ENCODE assay signal across 1 cellular context in the genomic region with DNA sequence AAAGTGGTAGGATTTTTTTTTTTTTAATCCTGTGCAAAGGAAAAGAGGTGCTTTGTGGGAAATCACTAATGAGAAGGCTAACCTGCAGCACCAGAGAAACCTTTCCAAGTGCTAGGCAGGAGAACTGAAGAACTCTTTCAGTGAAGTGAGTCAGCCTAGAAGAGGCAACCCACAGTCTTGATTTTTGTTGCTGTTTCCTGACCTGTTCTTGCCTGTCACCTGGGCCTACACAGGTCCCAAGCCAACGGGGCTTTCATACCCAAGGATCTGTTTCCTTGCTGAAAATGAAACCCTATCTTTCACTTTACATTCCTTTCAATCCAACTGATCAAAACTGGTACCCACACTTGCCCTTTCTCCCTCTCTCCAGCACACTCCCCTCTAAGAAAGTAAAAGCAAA.
TF ChIP-seq lines count a peak whose summit lies in the region.

No MANE protein-coding gene starts in this region.

TF ChIP-seq in SK-N-SH, 30 proteins besides CTCF, POLR2A, EP300 and RAD21:
- TF ChIP-seq FOXJ3 (CRISPR knock-in tag; IDR thresholded peaks at IDR 0.05) (no peak), SIN3A (IDR thresholded peaks at IDR 0.05; ENCODE audit: borderline replicate concordance, low read depth, low read length) (no peak), FOXM1 (IDR thresholded peaks at IDR 0.05; ENCODE audit: low read depth) (no peak), TEAD4 (IDR thresholded peaks at IDR 0.05; ENCODE audit: borderline replicate concordance, insufficient read depth) (no peak), NRF1 (IDR thresholded peaks at IDR 0.05; ENCODE audit: low read depth, low read length) (no peak), JUND (IDR thresholded peaks at IDR 0.05) (no peak), MEF2A (IDR thresholded peaks at IDR 0.05; ENCODE audit: borderline replicate concordance, low read depth) (no peak), RXRA (IDR thresholded peaks at IDR 0.05; ENCODE audit: borderline replicate concordance, low read depth) (no peak), TAF1 (IDR thresholded peaks at IDR 0.05; ENCODE audit: borderline replicate concordance, low read depth, low read length) (no peak), YY1 (IDR thresholded peaks at IDR 0.05; ENCODE audit: low read depth) (no peak), GATA2 (CRISPR knock-in tag; IDR thresholded peaks at IDR 0.05) (no peak), NFIC (IDR thresholded peaks at IDR 0.05; ENCODE audit: borderline replicate concordance) (no peak), FOSL2 (IDR thresholded peaks at IDR 0.05; ENCODE audit: borderline replicate concordance, low read depth) (no peak), EZH2phosphoT487 (IDR thresholded peaks at IDR 0.05; ENCODE audit: borderline replicate concordance, low read depth) (no peak)
- TF ChIP-seq, protein P1, sequence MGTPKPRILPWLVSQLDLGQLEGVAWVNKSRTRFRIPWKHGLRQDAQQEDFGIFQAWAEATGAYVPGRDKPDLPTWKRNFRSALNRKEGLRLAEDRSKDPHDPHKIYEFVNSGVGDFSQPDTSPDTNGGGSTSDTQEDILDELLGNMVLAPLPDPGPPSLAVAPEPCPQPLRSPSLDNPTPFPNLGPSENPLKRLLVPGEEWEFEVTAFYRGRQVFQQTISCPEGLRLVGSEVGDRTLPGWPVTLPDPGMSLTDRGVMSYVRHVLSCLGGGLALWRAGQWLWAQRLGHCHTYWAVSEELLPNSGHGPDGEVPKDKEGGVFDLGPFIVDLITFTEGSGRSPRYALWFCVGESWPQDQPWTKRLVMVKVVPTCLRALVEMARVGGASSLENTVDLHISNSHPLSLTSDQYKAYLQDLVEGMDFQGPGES (IDR thresholded peaks at IDR 0.05; ENCODE audit: low read depth, low read length) = no peak
- TF ChIP-seq, protein P2, sequence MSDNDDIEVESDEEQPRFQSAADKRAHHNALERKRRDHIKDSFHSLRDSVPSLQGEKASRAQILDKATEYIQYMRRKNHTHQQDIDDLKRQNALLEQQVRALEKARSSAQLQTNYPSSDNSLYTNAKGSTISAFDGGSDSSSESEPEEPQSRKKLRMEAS (IDR thresholded peaks at IDR 0.05; ENCODE audit: low read depth) = no peak
- TF ChIP-seq, protein P3, sequence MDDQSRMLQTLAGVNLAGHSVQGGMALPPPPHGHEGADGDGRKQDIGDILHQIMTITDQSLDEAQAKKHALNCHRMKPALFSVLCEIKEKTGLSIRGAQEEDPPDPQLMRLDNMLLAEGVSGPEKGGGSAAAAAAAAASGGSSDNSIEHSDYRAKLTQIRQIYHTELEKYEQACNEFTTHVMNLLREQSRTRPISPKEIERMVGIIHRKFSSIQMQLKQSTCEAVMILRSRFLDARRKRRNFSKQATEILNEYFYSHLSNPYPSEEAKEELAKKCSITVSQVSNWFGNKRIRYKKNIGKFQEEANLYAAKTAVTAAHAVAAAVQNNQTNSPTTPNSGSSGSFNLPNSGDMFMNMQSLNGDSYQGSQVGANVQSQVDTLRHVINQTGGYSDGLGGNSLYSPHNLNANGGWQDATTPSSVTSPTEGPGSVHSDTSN (IDR thresholded peaks at IDR 0.05) = no peak
- TF ChIP-seq, protein P4, sequence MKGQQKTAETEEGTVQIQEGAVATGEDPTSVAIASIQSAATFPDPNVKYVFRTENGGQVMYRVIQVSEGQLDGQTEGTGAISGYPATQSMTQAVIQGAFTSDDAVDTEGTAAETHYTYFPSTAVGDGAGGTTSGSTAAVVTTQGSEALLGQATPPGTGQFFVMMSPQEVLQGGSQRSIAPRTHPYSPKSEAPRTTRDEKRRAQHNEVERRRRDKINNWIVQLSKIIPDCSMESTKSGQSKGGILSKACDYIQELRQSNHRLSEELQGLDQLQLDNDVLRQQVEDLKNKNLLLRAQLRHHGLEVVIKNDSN (IDR thresholded peaks at IDR 0.05; ENCODE audit: borderline replicate concordance, low read depth) = no peak
- TF ChIP-seq, protein P5, sequence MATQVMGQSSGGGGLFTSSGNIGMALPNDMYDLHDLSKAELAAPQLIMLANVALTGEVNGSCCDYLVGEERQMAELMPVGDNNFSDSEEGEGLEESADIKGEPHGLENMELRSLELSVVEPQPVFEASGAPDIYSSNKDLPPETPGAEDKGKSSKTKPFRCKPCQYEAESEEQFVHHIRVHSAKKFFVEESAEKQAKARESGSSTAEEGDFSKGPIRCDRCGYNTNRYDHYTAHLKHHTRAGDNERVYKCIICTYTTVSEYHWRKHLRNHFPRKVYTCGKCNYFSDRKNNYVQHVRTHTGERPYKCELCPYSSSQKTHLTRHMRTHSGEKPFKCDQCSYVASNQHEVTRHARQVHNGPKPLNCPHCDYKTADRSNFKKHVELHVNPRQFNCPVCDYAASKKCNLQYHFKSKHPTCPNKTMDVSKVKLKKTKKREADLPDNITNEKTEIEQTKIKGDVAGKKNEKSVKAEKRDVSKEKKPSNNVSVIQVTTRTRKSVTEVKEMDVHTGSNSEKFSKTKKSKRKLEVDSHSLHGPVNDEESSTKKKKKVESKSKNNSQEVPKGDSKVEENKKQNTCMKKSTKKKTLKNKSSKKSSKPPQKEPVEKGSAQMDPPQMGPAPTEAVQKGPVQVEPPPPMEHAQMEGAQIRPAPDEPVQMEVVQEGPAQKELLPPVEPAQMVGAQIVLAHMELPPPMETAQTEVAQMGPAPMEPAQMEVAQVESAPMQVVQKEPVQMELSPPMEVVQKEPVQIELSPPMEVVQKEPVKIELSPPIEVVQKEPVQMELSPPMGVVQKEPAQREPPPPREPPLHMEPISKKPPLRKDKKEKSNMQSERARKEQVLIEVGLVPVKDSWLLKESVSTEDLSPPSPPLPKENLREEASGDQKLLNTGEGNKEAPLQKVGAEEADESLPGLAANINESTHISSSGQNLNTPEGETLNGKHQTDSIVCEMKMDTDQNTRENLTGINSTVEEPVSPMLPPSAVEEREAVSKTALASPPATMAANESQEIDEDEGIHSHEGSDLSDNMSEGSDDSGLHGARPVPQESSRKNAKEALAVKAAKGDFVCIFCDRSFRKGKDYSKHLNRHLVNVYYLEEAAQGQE (IDR thresholded peaks at IDR 0.05; ENCODE audit: low read depth, low read length) = no peak
- TF ChIP-seq, protein P6, sequence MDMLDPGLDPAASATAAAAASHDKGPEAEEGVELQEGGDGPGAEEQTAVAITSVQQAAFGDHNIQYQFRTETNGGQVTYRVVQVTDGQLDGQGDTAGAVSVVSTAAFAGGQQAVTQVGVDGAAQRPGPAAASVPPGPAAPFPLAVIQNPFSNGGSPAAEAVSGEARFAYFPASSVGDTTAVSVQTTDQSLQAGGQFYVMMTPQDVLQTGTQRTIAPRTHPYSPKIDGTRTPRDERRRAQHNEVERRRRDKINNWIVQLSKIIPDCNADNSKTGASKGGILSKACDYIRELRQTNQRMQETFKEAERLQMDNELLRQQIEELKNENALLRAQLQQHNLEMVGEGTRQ (IDR thresholded peaks at IDR 0.05; ENCODE audit: borderline replicate concordance, low read depth, low read length) = no peak
